19 cellular contexts compared by ENCODE assay signal in genomic region chr5:10581424-10581748, GRCh38. TPM values are rescaled to one million over a fixed set of nuclear protein-coding genes. Genes with fewer than 3 reads are reported as not detected.
A peak's percentile ranks its signal among the peaks of the same experiment; 100 is the strongest.
DNase-seq lines count a peak whose midpoint lies in the region; ATAC-seq and TF ChIP-seq lines count a peak whose summit lies in the region.
"Had no signal": no experiment of that assay in that cellular context is flagged by ENCODE, and none has a peak within 500 bp of the region (broad histone marks: within the 10 kb centered on the region; RNA-seq: fewer than 3 reads in every experiment).

No MANE protein-coding gene starts in this region.

- peak; percentile 31 for ATAC-seq in activated CD4-positive, alpha-beta T cell treated with anti-CD3 and anti-CD28 coated beads for 36 hours
- ATAC-seq in RWPE2 (ENCODE audit: low read depth) (peak; percentile 77), GM18858 (IDR thresholded peaks at IDR 0.05; ENCODE audit: unreplicated experiment) (no peak)
- no peak for ATAC-seq in stimulated activated naive B cell treated with anti-CD40 and anti-IgM and Interleukin-4, amounts not matched to agents 10 μg/mL and 1 μg/mL and 100 μg/mL, for 72 hours (replicated peaks)
- ATAC-seq: natural killer cell had no signal

- CTCF ChIA-PET in activated CD4-positive, alpha-beta T cell treated with anti-CD3 and anti-CD28 coated beads for 36 hours (lab: Charles Lee): no interaction called here
- CTCF ChIA-PET in activated CD4-positive, alpha-beta T cell treated with anti-CD3 and anti-CD28 coated beads, Interleukin-2, amount 10 ng/mL, durations not matched to agents 7 days and 5 days (lab: Charles Lee): interaction anchor here (1.4 kb wide), 1 partner anchor 10 kb away, joined by 7 read pairs; no protein-coding TSS in a partner anchor

- intact Hi-C loops in activated CD4-positive, alpha-beta T cell treated with anti-CD3 and anti-CD28 coated beads for 36 hours (cut with DNase I, micrococcal nuclease): no loop called here
- intact Hi-C loops in dorsolateral prefrontal cortex (cut with DNase I): loop anchor here in 1 of 2 donors (2.0 kb wide), 1 partner anchor 39 kb away; no protein-coding TSS in a partner anchor

- peaks cover 6% of the 10 kb centered on the region for H3K4me1 ChIP-seq in RWPE2 (ENCODE audit: insufficient read depth, poor library complexity, severe bottlenecking)

- no peak overlapping the region for H3K27ac Mint-ChIP-seq in activated CD4-positive, alpha-beta T cell treated with anti-CD3 and anti-CD28 coated beads for 36 hours
- no peak overlapping the region for H3K27ac Mint-ChIP-seq in activated CD4-positive, alpha-beta T cell treated with anti-CD3 and anti-CD28 coated beads, Interleukin-2, amount 10 ng/mL, durations not matched to agents 7 days and 5 days
- H3K27ac Mint-ChIP-seq in stimulated activated naive B cell treated with anti-CD40 and anti-IgM and Interleukin-4, amounts not matched to agents 10 μg/mL and 1 μg/mL and 100 μg/mL, for 72 hours: peak overlapping the region; percentile 95
- H3K27ac Mint-ChIP-seq: endodermal cell, natural killer cell had no signal

- H3K9me3 Mint-ChIP-seq in activated CD4-positive, alpha-beta T cell treated with anti-CD3 and anti-CD28 coated beads for 36 hours (ENCODE audit: low read depth): no peaks in the 10 kb centered on the region
- no peaks in the 10 kb centered on the region for H3K9me3 Mint-ChIP-seq in activated CD4-positive, alpha-beta T cell treated with anti-CD3 and anti-CD28 coated beads, Interleukin-2, amount 10 ng/mL, durations not matched to agents 7 days and 5 days
- H3K9me3 Mint-ChIP-seq in stimulated activated naive B cell treated with anti-CD40 and anti-IgM and Interleukin-4, amounts not matched to agents 10 μg/mL and 1 μg/mL and 100 μg/mL, for 72 hours: peaks cover 1 to 8% of the 10 kb centered on the region in 2 donors
- H3K9me3 Mint-ChIP-seq: endodermal cell, H9, natural killer cell had no signal

- H3K4me3 Mint-ChIP-seq in activated CD4-positive, alpha-beta T cell treated with anti-CD3 and anti-CD28 coated beads for 36 hours: no peak overlapping the region
- H3K4me3 Mint-ChIP-seq in activated CD4-positive, alpha-beta T cell treated with anti-CD3 and anti-CD28 coated beads, Interleukin-2, amount 10 ng/mL, durations not matched to agents 7 days and 5 days: no peak overlapping the region
- H3K4me3 Mint-ChIP-seq in stimulated activated naive B cell treated with anti-CD40 and anti-IgM and Interleukin-4, amounts not matched to agents 10 μg/mL and 1 μg/mL and 100 μg/mL, for 72 hours: peak overlapping the region; percentile 78 to 81
- H3K4me3 Mint-ChIP-seq: endodermal cell, H9, natural killer cell had no signal

- H3K27me3 ChIP-seq in RWPE2 (ENCODE audit: insufficient read depth, poor library complexity, severe bottlenecking) (no peaks in the 10 kb centered on the region), dorsolateral prefrontal cortex (no peaks in the 10 kb centered on the region)
- H3K27me3 ChIP-seq: tibial artery had no signal

- H3K27me3 Mint-ChIP-seq in activated CD4-positive, alpha-beta T cell treated with anti-CD3 and anti-CD28 coated beads for 36 hours: peaks cover 15% of the 10 kb centered on the region
- peaks cover 7% of the 10 kb centered on the region for H3K27me3 Mint-ChIP-seq in activated CD4-positive, alpha-beta T cell treated with anti-CD3 and anti-CD28 coated beads, Interleukin-2, amount 10 ng/mL, durations not matched to agents 7 days and 5 days
- no peaks in the 10 kb centered on the region for H3K27me3 Mint-ChIP-seq in stimulated activated naive B cell treated with anti-CD40 and anti-IgM and Interleukin-4, amounts not matched to agents 10 μg/mL and 1 μg/mL and 100 μg/mL, for 72 hours

- no peak overlapping the region for H3K27ac ChIP-seq in RWPE2 (ENCODE audit: poor library complexity, severe bottlenecking)
- H3K27ac ChIP-seq in dorsolateral prefrontal cortex: peak overlapping the region in 45 of 59 donors; percentile 1 to 81 (median 45)
- H3K27ac ChIP-seq: 22Rv1 had no signal

- H3K36me3 ChIP-seq in RWPE2 (ENCODE audit: low read depth): no peaks in the 10 kb centered on the region
- H3K36me3 ChIP-seq: tibial artery had no signal

- peaks cover 66% of the 10 kb centered on the region for H3K4me1 Mint-ChIP-seq in activated CD4-positive, alpha-beta T cell treated with anti-CD3 and anti-CD28 coated beads for 36 hours
- peaks cover 45% of the 10 kb centered on the region for H3K4me1 Mint-ChIP-seq in activated CD4-positive, alpha-beta T cell treated with anti-CD3 and anti-CD28 coated beads, Interleukin-2, amount 10 ng/mL, durations not matched to agents 7 days and 5 days
- peaks cover 82 to 97% of the 10 kb centered on the region in 2 donors for H3K4me1 Mint-ChIP-seq in stimulated activated naive B cell treated with anti-CD40 and anti-IgM and Interleukin-4, amounts not matched to agents 10 μg/mL and 1 μg/mL and 100 μg/mL, for 72 hours

- TF ChIP-seq CTCF in RWPE2 (IDR thresholded peaks at IDR 0.05; ENCODE audit: poor library complexity, severe bottlenecking) (no peak), dorsolateral prefrontal cortex (IDR thresholded peaks at IDR 0.05 in 54 of 56, conservative IDR thresholded peaks at IDR 0.05 in 2 of 56; ENCODE audit: low read depth in 1 of 56, partially characterized antibody in 56 of 56) (no peak)

- DNase-seq in activated CD4-positive, alpha-beta T cell treated with anti-CD3 and anti-CD28 coated beads for 36 hours: no peak
- no peak for DNase-seq in activated CD4-positive, alpha-beta T cell treated with anti-CD3 and anti-CD28 coated beads, Interleukin-2, amount 10 ng/mL, durations not matched to agents 7 days and 5 days
- DNase-seq in RWPE2 (ENCODE audit: low spot score) (no peak), dorsolateral prefrontal cortex (no peak), HPDE6-E6E7 (ENCODE audit: extremely low spot score) (no peak), NCI-H748 (lab: John Stamatoyannopoulos, UW; ENCODE audit: unreplicated experiment) (no peak)
- no peak for DNase-seq in stimulated activated naive B cell treated with anti-CD40 and anti-IgM and Interleukin-4, amounts not matched to agents 10 μg/mL and 1 μg/mL and 100 μg/mL, for 72 hours
- DNase-seq: activated CD4-positive, alpha-beta T cell treated with anti-CD3 and anti-CD28 coated beads, Interleukin-2, amount 50 U/mL, for 1 hour; activated naive CD4-positive, alpha-beta T cell; COR-L47; endodermal cell; H9; natural killer cell; NCI-H1417; NCI-H526 treated with DMSO at 0.1 percent for 48 hours; Right ventricle myocardium superior; tibial artery had no signal

- no peaks in the 10 kb centered on the region for H3K9me3 ChIP-seq in RWPE2 (ENCODE audit: severe bottlenecking)
- H3K9me3 ChIP-seq: tibial artery had no signal

- POLR2A ChIA-PET in activated CD4-positive, alpha-beta T cell treated with anti-CD3 and anti-CD28 coated beads for 36 hours (lab: Charles Lee): no interaction called here
- POLR2A ChIA-PET in activated CD4-positive, alpha-beta T cell treated with anti-CD3 and anti-CD28 coated beads, Interleukin-2, amount 10 ng/mL, durations not matched to agents 7 days and 5 days (lab: Charles Lee): no interaction called here

- H3K4me3 ChIP-seq in RWPE2 (ENCODE audit: severe bottlenecking) (no peak overlapping the region), dorsolateral prefrontal cortex (no peak overlapping the region)
- H3K4me3 ChIP-seq: tibial artery had no signal

- H3K36me3 Mint-ChIP-seq in activated CD4-positive, alpha-beta T cell treated with anti-CD3 and anti-CD28 coated beads for 36 hours (ENCODE audit: low read depth): no peaks in the 10 kb centered on the region
- H3K36me3 Mint-ChIP-seq in activated CD4-positive, alpha-beta T cell treated with anti-CD3 and anti-CD28 coated beads, Interleukin-2, amount 10 ng/mL, durations not matched to agents 7 days and 5 days (ENCODE audit: low read depth): peaks cover 3% of the 10 kb centered on the region
- peaks cover 68 to 82% of the 10 kb centered on the region in 2 donors for H3K36me3 Mint-ChIP-seq in stimulated activated naive B cell treated with anti-CD40 and anti-IgM and Interleukin-4, amounts not matched to agents 10 μg/mL and 1 μg/mL and 100 μg/mL, for 72 hours
- H3K36me3 Mint-ChIP-seq: natural killer cell had no signal

RNA-seq across cellular contexts. Expression of gene ANKRD33B, which starts 17.5 kb away (rescaled TPM):
- total RNA-seq in activated CD4-positive, alpha-beta T cell treated with anti-CD3 and anti-CD28 coated beads for 36 hours: 1 to 10 TPM; 4.6 to 4.9 TPM
- 1 to 10 TPM; 3.2 to 3.7 TPM for total RNA-seq in activated CD4-positive, alpha-beta T cell treated with anti-CD3 and anti-CD28 coated beads, Interleukin-2, amount 10 ng/mL, durations not matched to agents 7 days and 5 days
- total RNA-seq in dorsolateral prefrontal cortex: 10 to 100 TPM; 10.4 to 61.6 (median 31.4) TPM

Comparison
In these comparisons a context has a peak if more than half of its experiments do, and no peak if none do; other contexts are left out.
1. ATAC-seq: peak in activated CD4-positive, alpha-beta T cell treated with anti-CD3 and anti-CD28 coated beads for 36 hours (single experiment) and RWPE2 (single experiment); none in stimulated activated naive B cell treated with anti-CD40 and anti-IgM and Interleukin-4, amounts not matched to agents 10 μg/mL and 1 μg/mL and 100 μg/mL, for 72 hours (0 of 2) and GM18858 (single experiment).
2. H3K4me3 Mint-ChIP-seq: peak in stimulated activated naive B cell treated with anti-CD40 and anti-IgM and Interleukin-4, amounts not matched to agents 10 μg/mL and 1 μg/mL and 100 μg/mL, for 72 hours (2 of 2); none in activated CD4-positive, alpha-beta T cell treated with anti-CD3 and anti-CD28 coated beads for 36 hours (single experiment) and activated CD4-positive, alpha-beta T cell treated with anti-CD3 and anti-CD28 coated beads, Interleukin-2, amount 10 ng/mL, durations not matched to agents 7 days and 5 days (single experiment).